ENCODE assay signal across 12 cellular contexts in genomic region chr4:185734214-185734613, GRCh38.
DNase-seq lines count a peak whose midpoint lies in the region; ATAC-seq and TF ChIP-seq lines count a peak whose summit lies in the region.
"Had no signal": no experiment of that assay in that cellular context is flagged by ENCODE, and none has a peak within 500 bp of the region (broad histone marks: within the 10 kb centered on the region; RNA-seq: fewer than 3 reads in every experiment).

No MANE protein-coding gene starts in this region.

- 74 to 75% methylated on average over 5 of the region's 5 CpGs for WGBS in transverse colon (ENCODE audit: low coverage in 1 of 2), 2 donors

- H3K4me1 ChIP-seq in right atrium auricular region: peaks cover 0 to 59% of the 10 kb centered on the region in 2 donors
- H3K4me1 ChIP-seq in OCI-LY7 (ENCODE audit: insufficient read depth, low read length, poor library complexity, severe bottlenecking): peaks cover 50% of the 10 kb centered on the region
- H3K4me1 ChIP-seq in transverse colon: peaks cover 0 to 40% (median 8%) of the 10 kb centered on the region in 4 donors
- H3K4me1 ChIP-seq: colonic mucosa had no signal

- no peak for TF ChIP-seq EP300 in transverse colon (IDR thresholded peaks at IDR 0.05; ENCODE audit: low read depth)

- no peak overlapping the region for H2AFZ ChIP-seq in OCI-LY7 (ENCODE audit: low read length)

- ATAC-seq in Right ventricle myocardium inferior (no peak), HG02973 (IDR thresholded peaks at IDR 0.05; ENCODE audit: unreplicated experiment) (peak; percentile 56)
- ATAC-seq: right lobe of liver; stimulated activated naive CD8-positive, alpha-beta T cell treated with anti-CD3 and anti-CD28 coated beads, Interleukin-15, amount 100 ng/mL, for 72 hours had no signal

- DNase-seq in right atrium auricular region (ENCODE audit: low spot score) (no peak), Right ventricle myocardium inferior (ENCODE audit: missing footprints) (no peak), OCI-LY7 (ENCODE audit: low spot score) (no peak), transverse colon (no peak), DMS53 treated with DMSO at 0.1 percent for 48 hours (lab: John Stamatoyannopoulos, UW; ENCODE audit: unreplicated experiment) (no peak), GM19240 (ENCODE audit: insufficient read length, low spot score) (no peak), MG63 (no peak)
- DNase-seq: colonic mucosa; NCI-H2081 treated with DMSO at 0.1 percent for 48 hours; right lobe of liver; stimulated activated naive CD8-positive, alpha-beta T cell treated with anti-CD3 and anti-CD28 coated beads, Interleukin-15, amount 100 ng/mL, for 72 hours had no signal

- H3K9me2 ChIP-seq in OCI-LY7 (ENCODE audit: insufficient read depth, low read length): no peaks in the 10 kb centered on the region

- in situ Hi-C loops in transverse colon (cut with MboI; ENCODE audit: low pct_ligation_motif_present in 1 of 4, low pct_unique_long_range_greater_than_20kb in 1 of 4, low sequenced_read_pairs in 3 of 4): no loop called here

- BruUV-seq in OCI-LY7 (replicated peaks; lab: Mats Ljungman, UMichigan): no TSS peak

- no peak overlapping the region for H3K4me3 ChIP-seq in right atrium auricular region
- H3K4me3 ChIP-seq in OCI-LY7 (ENCODE audit: low read depth, low read length, poor library complexity, severe bottlenecking): no peak overlapping the region
- no peak overlapping the region for H3K4me3 ChIP-seq in transverse colon
- H3K4me3 ChIP-seq in MG63: no peak overlapping the region
- H3K4me3 ChIP-seq: colonic mucosa, right lobe of liver had no signal

- CTCF ChIA-PET in OCI-LY7 (lab: Charles Lee; ENCODE audit: unreplicated experiment): no interaction called here

- peaks cover 16% of the 10 kb centered on the region for H3K36me3 ChIP-seq in right atrium auricular region
- H3K36me3 ChIP-seq in OCI-LY7 (ENCODE audit: insufficient read depth, low read length): no peaks in the 10 kb centered on the region
- no peaks in the 10 kb centered on the region for H3K36me3 ChIP-seq in transverse colon
- H3K36me3 ChIP-seq in MG63: no peaks in the 10 kb centered on the region
- H3K36me3 ChIP-seq: colonic mucosa had no signal

- TF ChIP-seq CTCF in right atrium auricular region (IDR thresholded peaks at IDR 0.05): no peak
- TF ChIP-seq CTCF in OCI-LY7 (conservative IDR thresholded peaks at IDR 0.05; ENCODE audit: low read length): no peak
- TF ChIP-seq CTCF in transverse colon (IDR thresholded peaks at IDR 0.05): no peak

- H3K27me3 ChIP-seq in right atrium auricular region (no peaks in the 10 kb centered on the region), transverse colon (no peaks in the 10 kb centered on the region), MG63 (no peaks in the 10 kb centered on the region)
- H3K27me3 ChIP-seq: colonic mucosa, right lobe of liver had no signal

- H3K4me2 ChIP-seq in OCI-LY7 (ENCODE audit: low read length): peak overlapping the region; percentile 28; the same call in 1 of the 2 replicates

- peaks cover 10% of the 10 kb centered on the region for H4K20me1 ChIP-seq in OCI-LY7 (ENCODE audit: insufficient read depth, low read length)

- H3K9me3 ChIP-seq in right atrium auricular region (no peaks in the 10 kb centered on the region), OCI-LY7 (ENCODE audit: low read length) (no peaks in the 10 kb centered on the region), transverse colon (no peaks in the 10 kb centered on the region), MG63 (no peaks in the 10 kb centered on the region)
- H3K9me3 ChIP-seq: colonic mucosa, right lobe of liver had no signal

- intact Hi-C loops in Right ventricle myocardium inferior (cut with DNase I): loop anchor here (5.0 kb wide), 1 partner anchor 123 kb away; no protein-coding TSS in a partner anchor
- intact Hi-C loops in OCI-LY7 (cut with micrococcal nuclease; ENCODE audit: unreplicated experiment): loop anchor here (5.0 kb wide), 1 partner anchor 148 kb away; no protein-coding TSS in a partner anchor
- intact Hi-C loops in transverse colon (cut with DNase I; ENCODE audit: low total_unique reads): no loop called here

- no peaks in the 10 kb centered on the region for H3K79me2 ChIP-seq in OCI-LY7 (ENCODE audit: insufficient read depth, low read depth, low read length)

- POLR2A ChIA-PET in OCI-LY7 (lab: Charles Lee): no interaction called here

- TF ChIP-seq POLR2A in transverse colon (IDR thresholded peaks at IDR 0.05): no peak

- peak overlapping the region; percentile 28 to 63 for H3K27ac ChIP-seq in right atrium auricular region
- no peak overlapping the region for H3K27ac ChIP-seq in OCI-LY7 (ENCODE audit: low read depth, low read length, poor library complexity, severe bottlenecking)
- peak overlapping the region; percentile 67 to 84 (median 72) for H3K27ac ChIP-seq in transverse colon
- H3K27ac ChIP-seq: colonic mucosa had no signal
